In the genomic region with DNA sequence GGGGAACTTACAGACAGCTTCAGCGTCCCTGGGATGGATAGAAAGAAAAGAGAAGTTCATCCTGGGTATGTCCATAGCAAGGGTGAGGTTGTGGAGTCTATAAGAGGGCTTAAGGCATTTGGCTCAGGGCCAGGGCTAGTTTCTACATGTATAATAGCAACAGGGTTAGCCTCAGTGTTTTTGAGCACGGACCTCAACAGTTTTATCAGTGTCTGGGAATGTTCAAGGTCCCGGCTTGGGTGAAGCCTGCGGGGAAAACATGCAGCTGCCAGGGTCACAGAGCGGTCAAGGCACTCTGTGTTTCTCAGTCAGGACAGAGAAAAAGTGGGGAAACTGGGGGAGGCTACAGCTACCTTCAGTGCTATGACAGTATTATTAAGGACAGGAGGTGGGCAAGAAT, we compare ENCODE assay signal across 16 cellular contexts.
DNase-seq lines count a peak whose midpoint lies in the region; ATAC-seq and TF ChIP-seq lines count a peak whose summit lies in the region.
"Had no signal": no experiment of that assay in that cellular context is flagged by ENCODE, and none has a peak within 500 bp of the region (broad histone marks: within the 10 kb centered on the region; RNA-seq: fewer than 3 reads in every experiment).

No MANE protein-coding gene starts in this region.

- TF ChIP-seq CTCF in Calu3 (IDR thresholded peaks at IDR 0.05; ENCODE audit: unreplicated experiment) (no peak), choroid plexus epithelial cell (conservative IDR thresholded peaks at IDR 0.05; ENCODE audit: low read depth, low read length) (no peak), lower lobe of right lung (IDR thresholded peaks at IDR 0.05) (no peak)

- H3K9me3 Mint-ChIP-seq in Calu3 (ENCODE audit: low read depth, unreplicated experiment) = no peaks in the 10 kb centered on the region

- H3K4me3 ChIP-seq in choroid plexus epithelial cell (ENCODE audit: low read depth, low read length) = no peak overlapping the region
- H3K4me3 ChIP-seq in lower lobe of right lung = no peak overlapping the region
- H3K4me3 ChIP-seq: GM12878, vagina had no signal

- no peaks in the 10 kb centered on the region for H3K36me3 Mint-ChIP-seq in Calu3 (ENCODE audit: insufficient read depth, unreplicated experiment)
- H3K36me3 Mint-ChIP-seq: naive thymus-derived CD8-positive, alpha-beta T cell had no signal

- no peaks in the 10 kb centered on the region for H3K27me3 ChIP-seq in lower lobe of right lung (ENCODE audit: low read depth)
- H3K27me3 ChIP-seq: vagina had no signal

- intact Hi-C loops in Calu3 (cut with micrococcal nuclease; ENCODE audit: unreplicated experiment) = no loop called here
- intact Hi-C loops in lower lobe of right lung (cut with DNase I) = no loop called here

- H3K27me3 Mint-ChIP-seq in Calu3 (ENCODE audit: unreplicated experiment) = no peaks in the 10 kb centered on the region

- H3K4me1 ChIP-seq in lower lobe of right lung = peaks cover 5% of the 10 kb centered on the region
- H3K4me1 ChIP-seq: vagina had no signal

- DNase-seq in Calu3 (peak; percentile 57), NOMO-1 treated with DMSO at 0.1 percent for 48 hours (lab: John Stamatoyannopoulos, UW; ENCODE audit: unreplicated experiment) (peak; percentile 39), choroid plexus epithelial cell (ENCODE audit: low read depth) (peak; percentile 99), lower lobe of right lung (no peak)
- DNase-seq: central memory CD4-positive, alpha-beta T cell; erythroblast; naive thymus-derived CD8-positive, alpha-beta T cell; NCI-H1436; stimulated activated CD4-positive, alpha-beta T cell treated with anti-CD3 and anti-CD28 coated beads, Interleukin-15, amount 100 ng/mL, for 24 hours; stimulated activated CD8-positive, alpha-beta memory T cell treated with anti-CD3 and anti-CD28 coated beads, Interleukin-4, amount 100 ng/mL, for 48 hours had no signal

- H3K4me1 Mint-ChIP-seq in Calu3 (ENCODE audit: low read depth, unreplicated experiment) = peaks cover 9% of the 10 kb centered on the region
- H3K4me1 Mint-ChIP-seq: naive thymus-derived CD8-positive, alpha-beta T cell had no signal

- peak overlapping the region; percentile 36 for H3K27ac Mint-ChIP-seq in Calu3 (ENCODE audit: unreplicated experiment)
- H3K27ac Mint-ChIP-seq: naive thymus-derived CD8-positive, alpha-beta T cell had no signal

- H3K27ac ChIP-seq in lower lobe of right lung = no peak overlapping the region
- H3K27ac ChIP-seq: vagina had no signal

- ATAC-seq in lower lobe of right lung = peak; percentile 37 to 47
- ATAC-seq in HG02840 (IDR thresholded peaks at IDR 0.05; ENCODE audit: low FRiP score, unreplicated experiment) = no peak
- no peak for ATAC-seq in HG02588 (IDR thresholded peaks at IDR 0.05; ENCODE audit: unreplicated experiment)
- ATAC-seq in GM21390 (IDR thresholded peaks at IDR 0.05; ENCODE audit: unreplicated experiment) = no peak
- ATAC-seq in SK-N-SH treated with all-trans-retinoic acid at 6 μM for 48 hours = no peak
- ATAC-seq: GM12878; naive thymus-derived CD8-positive, alpha-beta T cell had no signal

- CTCF ChIA-PET in Calu3 (lab: Charles Lee) = interaction anchor here (0.5 kb wide), 1 partner anchor 22 kb away, joined by 3 read pairs; no protein-coding TSS in a partner anchor

- H3K36me3 ChIP-seq in lower lobe of right lung = no peaks in the 10 kb centered on the region
- H3K36me3 ChIP-seq: vagina had no signal

- H3K9me3 ChIP-seq in lower lobe of right lung = no peaks in the 10 kb centered on the region
- H3K9me3 ChIP-seq: vagina had no signal

- peak overlapping the region; percentile 28 for H3K4me3 Mint-ChIP-seq in Calu3 (ENCODE audit: low read depth, unreplicated experiment)
- H3K4me3 Mint-ChIP-seq: naive thymus-derived CD8-positive, alpha-beta T cell had no signal

- no TSS peak for BruUV-seq in Calu3 (replicated peaks; lab: Mats Ljungman, UMichigan)

TF ChIP-seq in SK-N-SH treated with all-trans-retinoic acid at 6 μM for 48 hours, 23 proteins besides CTCF, POLR2A, EP300 and RAD21:
- TF ChIP-seq, protein P1, sequence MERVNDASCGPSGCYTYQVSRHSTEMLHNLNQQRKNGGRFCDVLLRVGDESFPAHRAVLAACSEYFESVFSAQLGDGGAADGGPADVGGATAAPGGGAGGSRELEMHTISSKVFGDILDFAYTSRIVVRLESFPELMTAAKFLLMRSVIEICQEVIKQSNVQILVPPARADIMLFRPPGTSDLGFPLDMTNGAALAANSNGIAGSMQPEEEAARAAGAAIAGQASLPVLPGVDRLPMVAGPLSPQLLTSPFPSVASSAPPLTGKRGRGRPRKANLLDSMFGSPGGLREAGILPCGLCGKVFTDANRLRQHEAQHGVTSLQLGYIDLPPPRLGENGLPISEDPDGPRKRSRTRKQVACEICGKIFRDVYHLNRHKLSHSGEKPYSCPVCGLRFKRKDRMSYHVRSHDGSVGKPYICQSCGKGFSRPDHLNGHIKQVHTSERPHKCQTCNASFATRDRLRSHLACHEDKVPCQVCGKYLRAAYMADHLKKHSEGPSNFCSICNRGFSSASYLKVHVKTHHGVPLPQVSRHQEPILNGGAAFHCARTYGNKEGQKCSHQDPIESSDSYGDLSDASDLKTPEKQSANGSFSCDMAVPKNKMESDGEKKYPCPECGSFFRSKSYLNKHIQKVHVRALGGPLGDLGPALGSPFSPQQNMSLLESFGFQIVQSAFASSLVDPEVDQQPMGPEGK (CRISPR knock-in tag; IDR thresholded peaks at IDR 0.05; ENCODE audit: borderline replicate concordance) = no peak
- no peak for TF ChIP-seq CSRNP3 (CRISPR knock-in tag; IDR thresholded peaks at IDR 0.05)
- no peak for TF ChIP-seq TCF4 (CRISPR knock-in tag; IDR thresholded peaks at IDR 0.05; ENCODE audit: borderline replicate concordance)
- TF ChIP-seq ZC3H10 (CRISPR knock-in tag; IDR thresholded peaks at IDR 0.05) = no peak
- no peak for TF ChIP-seq ZFP30 (CRISPR knock-in tag; IDR thresholded peaks at IDR 0.05)
- no peak for TF ChIP-seq GLIS3 (CRISPR knock-in tag; IDR thresholded peaks at IDR 0.05)
- TF ChIP-seq ZNF565 (CRISPR knock-in tag; conservative IDR thresholded peaks at IDR 0.05; ENCODE audit: low read depth) = no peak

Comparison
In these comparisons a context has a peak if more than half of its experiments do, and no peak if none do; other contexts are left out.
1. ATAC-seq: peak in lower lobe of right lung (2 of 2); none in HG02840 (single experiment), HG02588 (single experiment), GM21390 (single experiment) and SK-N-SH treated with all-trans-retinoic acid at 6 μM for 48 hours (single experiment).